ENCODE assay signal across 8 cellular contexts in the genomic region with DNA sequence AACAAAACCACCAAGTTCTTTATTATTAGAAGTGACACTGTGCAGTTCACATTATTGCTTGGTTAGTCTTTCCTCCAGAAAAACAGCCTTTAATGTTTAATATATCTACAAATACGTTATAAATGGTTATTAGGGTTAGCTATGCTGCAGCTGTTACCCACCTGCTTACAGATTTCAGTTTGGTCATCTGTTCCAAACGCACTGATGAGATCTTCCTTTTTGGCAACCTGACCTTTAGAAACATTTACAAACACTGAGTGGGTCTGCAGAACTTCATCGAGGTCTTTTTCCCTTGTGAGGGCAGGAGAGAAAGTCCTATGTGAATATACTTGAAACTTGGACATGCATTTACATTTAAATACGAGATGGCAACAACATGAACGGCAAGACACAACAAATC. TPM values are rescaled to one million over a fixed set of nuclear protein-coding genes. Genes with fewer than 3 reads are reported as not detected.
A peak's percentile ranks its signal among the peaks of the same experiment; 100 is the strongest.
DNase-seq lines count a peak whose midpoint lies in the region; ATAC-seq, FAIRE-seq and TF ChIP-seq lines count a peak whose summit lies in the region.
"Not testable (repeated sequence)": the region's sequence is repeated elsewhere in the genome, so short reads cannot be mapped to it uniquely, and the experiment has no call there.

No MANE protein-coding gene starts in this region.

- H3K27me3 ChIP-seq in GM23338 (ENCODE audit: insufficient read depth); PC-9 (ENCODE audit: insufficient read depth, low read depth); cardiac muscle cell; small intestine (ENCODE audit: control insufficient read depth in 2 of 2, insufficient read depth in 2 of 2, low read length in 2 of 2): not testable (repeated sequence)

- 0 out of 2 replicates have a peak overlapping the region, but pooled peaks have one; percentile 23 for H3K27ac Mint-ChIP-seq in GM23338
- peak overlapping the region; percentile 100 for H3K27ac Mint-ChIP-seq in activated T-helper 1 cell treated with anti-CD3 and anti-CD28 coated beads, Interleukin-12 subunit alpha, Interleukin-12 subunit beta, Interleukin-2, Interleukin-4 antibody, amounts not matched to agents 30 ng/mL and 10 ng/mL and 1 ng/mL, durations not matched to agents 14 hours and 24 hours and 36 hours
- H3K27ac Mint-ChIP-seq in central memory CD8-positive, alpha-beta T cell (ENCODE audit: low read depth): peak overlapping the region; percentile 100
- peak overlapping the region; percentile 96 to 100 (median 99) for H3K27ac Mint-ChIP-seq in naive thymus-derived CD8-positive, alpha-beta T cell

- not testable (repeated sequence) for TF ChIP-seq CTCF in A549 (IDR thresholded peaks at IDR 0.05); GM23338 (conservative IDR thresholded peaks at IDR 0.05; ENCODE audit: low read depth in 2 of 2); PC-9 (conservative IDR thresholded peaks at IDR 0.05); cardiac muscle cell (IDR thresholded peaks at IDR 0.05; ENCODE audit: low read depth, low read length)

- peak overlapping the region; percentile 77 to 94 for H3K27ac ChIP-seq in A549
- H3K27ac ChIP-seq in GM23338 (ENCODE audit: low read depth): not testable (repeated sequence)
- peak overlapping the region; percentile 87 for H3K27ac ChIP-seq in PC-9
- peak overlapping the region; percentile 98 for H3K27ac ChIP-seq in cardiac muscle cell
- peak overlapping the region; percentile 88 to 98 for H3K27ac ChIP-seq in small intestine (ENCODE audit: low read depth in 1 of 2, low read length in 1 of 2)

- not testable (repeated sequence) for TF ChIP-seq RAD21 in A549 (conservative IDR thresholded peaks at IDR 0.05 in 1 of 2, IDR thresholded peaks at IDR 0.05 in 1 of 2)

- not testable (repeated sequence) for BruUV-seq in PC-9 (replicated peaks; lab: Mats Ljungman, UMichigan)

- not testable (repeated sequence) for ATAC-seq in A549; GM23338; central memory CD8-positive, alpha-beta T cell (replicated peaks; ENCODE audit: extremely low read depth, poor library complexity, severe bottlenecking); naive thymus-derived CD8-positive, alpha-beta T cell

- WGBS in A549 (ENCODE audit: missing lambda C conversion rate): 38% methylated on average over 5 of the region's 5 CpGs
- 21 to 32% (median 22%) methylated on average over 4 to 5 of the region's 5 CpGs for WGBS in small intestine, 3 donors

- H3K36me3 Mint-ChIP-seq in GM23338 (ENCODE audit: low read depth): peaks cover 30% of the 10 kb centered on the region
- peaks cover 19% of the 10 kb centered on the region for H3K36me3 Mint-ChIP-seq in activated T-helper 1 cell treated with anti-CD3 and anti-CD28 coated beads, Interleukin-12 subunit alpha, Interleukin-12 subunit beta, Interleukin-2, Interleukin-4 antibody, amounts not matched to agents 30 ng/mL and 10 ng/mL and 1 ng/mL, durations not matched to agents 14 hours and 24 hours and 36 hours (ENCODE audit: low read depth)
- peaks cover 66% of the 10 kb centered on the region for H3K36me3 Mint-ChIP-seq in central memory CD8-positive, alpha-beta T cell (ENCODE audit: insufficient read depth)
- peaks cover 4 to 57% (median 17%) of the 10 kb centered on the region in 3 donors for H3K36me3 Mint-ChIP-seq in naive thymus-derived CD8-positive, alpha-beta T cell

- not testable (repeated sequence) for TF ChIP-seq POLR2A in A549 (IDR thresholded peaks at IDR 0.05; ENCODE audit: low read length)

- intact Hi-C loops in PC-9 (cut with micrococcal nuclease; ENCODE audit: unreplicated experiment): loop anchor here (1.0 to 10.0 kb wide), 3 partner anchors 42 to 339 kb away; a partner anchor contains a TSS
- intact Hi-C loops in activated T-helper 1 cell treated with anti-CD3 and anti-CD28 coated beads, Interleukin-12 subunit alpha, Interleukin-12 subunit beta, Interleukin-2, Interleukin-4 antibody, amounts not matched to agents 30 ng/mL and 10 ng/mL and 1 ng/mL, durations not matched to agents 14 hours and 24 hours and 36 hours (cut with micrococcal nuclease): loop anchor here (2.0 to 10.0 kb wide), 3 partner anchors 311 to 1989 kb away; a partner anchor contains a TSS

- peaks cover 20% of the 10 kb centered on the region for H3K79me2 ChIP-seq in GM23338 (replicated peaks; ENCODE audit: insufficient read depth)
- peaks cover 19% of the 10 kb centered on the region for H3K79me2 ChIP-seq in PC-9 (ENCODE audit: low read depth)

- not testable (repeated sequence) for H3K27me3 Mint-ChIP-seq in GM23338 (ENCODE audit: insufficient read depth, low read depth, poor library complexity); activated T-helper 1 cell treated with anti-CD3 and anti-CD28 coated beads, Interleukin-12 subunit alpha, Interleukin-12 subunit beta, Interleukin-2, Interleukin-4 antibody, amounts not matched to agents 30 ng/mL and 10 ng/mL and 1 ng/mL, durations not matched to agents 14 hours and 24 hours and 36 hours (ENCODE audit: insufficient read depth); central memory CD8-positive, alpha-beta T cell; naive thymus-derived CD8-positive, alpha-beta T cell

- CTCF ChIA-PET in A549 (lab: Yijun Ruan, JAX): interaction anchor here (1.1 to 1.4 kb wide), 3 partner anchors 8 to 51 kb away, joined by 3 to 7 read pairs (median 4); no protein-coding TSS in a partner anchor
- CTCF ChIA-PET in PC-9 (lab: Charles Lee): not testable (repeated sequence)

- not testable (repeated sequence) for H4K20me1 ChIP-seq in GM23338 (replicated peaks; ENCODE audit: insufficient read depth); PC-9 (ENCODE audit: insufficient read depth)

- H3K9me3 ChIP-seq in A549; PC-9 (ENCODE audit: insufficient read depth, low read depth); cardiac muscle cell (ENCODE audit: low read depth); small intestine (ENCODE audit: control insufficient read depth, low read depth): not testable (repeated sequence)

- not testable (repeated sequence) for TF ChIP-seq EP300 in A549 (IDR thresholded peaks at IDR 0.05)

- not testable (repeated sequence) for H3K4me1 ChIP-seq in A549; GM23338 (ENCODE audit: insufficient read depth); PC-9 (replicated peaks; ENCODE audit: insufficient read depth); cardiac muscle cell (ENCODE audit: low read depth); small intestine (ENCODE audit: control insufficient read depth in 2 of 2, insufficient read depth in 1 of 2, low read depth in 1 of 2, low read length in 1 of 2)

- H3K4me2 ChIP-seq in A549 (peak overlapping the region; percentile 85), GM23338 (peak overlapping the region; percentile 74), PC-9 (peak overlapping the region; percentile 82)

- POLR2A ChIA-PET in A549 (lab: Yijun Ruan, JAX); PC-9 (lab: Charles Lee; ENCODE audit: unreplicated experiment): not testable (repeated sequence)
- POLR2A ChIA-PET in naive thymus-derived CD8-positive, alpha-beta T cell (lab: Charles Lee): interaction anchor here (1.9 to 3.2 kb wide), 2 partner anchors 149 to 501 kb away, joined by 10 to 28 read pairs; no protein-coding TSS in a partner anchor

- not testable (repeated sequence) for DNase-seq in A549 (ENCODE audit: low read depth in 1 of 2, low spot score in 1 of 2); GM23338 (ENCODE audit: low spot score); PC-9; activated T-helper 1 cell treated with anti-CD3 and anti-CD28 coated beads, Interleukin-12 subunit alpha, Interleukin-12 subunit beta, Interleukin-2, Interleukin-4 antibody, amounts not matched to agents 30 ng/mL and 10 ng/mL and 1 ng/mL, durations not matched to agents 14 hours and 24 hours and 36 hours (ENCODE audit: low spot score); central memory CD8-positive, alpha-beta T cell (ENCODE audit: low spot score in 2 of 2); cardiac muscle cell (ENCODE audit: low read depth in 1 of 2, low spot score in 1 of 2); naive thymus-derived CD8-positive, alpha-beta T cell; small intestine

- H3F3A ChIP-seq in GM23338 (replicated peaks; ENCODE audit: low read depth); PC-9 (ENCODE audit: insufficient read depth, low read depth): not testable (repeated sequence)

- not testable (repeated sequence) for H3K9me3 Mint-ChIP-seq in GM23338; activated T-helper 1 cell treated with anti-CD3 and anti-CD28 coated beads, Interleukin-12 subunit alpha, Interleukin-12 subunit beta, Interleukin-2, Interleukin-4 antibody, amounts not matched to agents 30 ng/mL and 10 ng/mL and 1 ng/mL, durations not matched to agents 14 hours and 24 hours and 36 hours; central memory CD8-positive, alpha-beta T cell; naive thymus-derived CD8-positive, alpha-beta T cell

- not testable (repeated sequence) for FAIRE-seq in A549 (lab: Jason Lieb, UNC); small intestine (lab: Jason Lieb, UNC)

- H2AFZ ChIP-seq in GM23338, PC-9: not testable (repeated sequence)

- H3K9me2 ChIP-seq in GM23338 (ENCODE audit: insufficient read depth); PC-9 (ENCODE audit: insufficient read depth): not testable (repeated sequence)

- not testable (repeated sequence) for H3K36me3 ChIP-seq in GM23338 (ENCODE audit: insufficient read depth); PC-9 (ENCODE audit: low read depth); small intestine (ENCODE audit: control insufficient read depth in 2 of 2, insufficient read depth in 2 of 2, low read length in 2 of 2)
- H3K36me3 ChIP-seq in cardiac muscle cell: peaks cover 26% of the 10 kb centered on the region

- not testable (repeated sequence) for H3K4me1 Mint-ChIP-seq in GM23338
- peaks cover 26% of the 10 kb centered on the region for H3K4me1 Mint-ChIP-seq in activated T-helper 1 cell treated with anti-CD3 and anti-CD28 coated beads, Interleukin-12 subunit alpha, Interleukin-12 subunit beta, Interleukin-2, Interleukin-4 antibody, amounts not matched to agents 30 ng/mL and 10 ng/mL and 1 ng/mL, durations not matched to agents 14 hours and 24 hours and 36 hours (ENCODE audit: low read depth)
- H3K4me1 Mint-ChIP-seq in central memory CD8-positive, alpha-beta T cell: peaks cover 35% of the 10 kb centered on the region
- peaks cover 12 to 36% (median 25%) of the 10 kb centered on the region in 4 donors for H3K4me1 Mint-ChIP-seq in naive thymus-derived CD8-positive, alpha-beta T cell

- H3K4me3 Mint-ChIP-seq in GM23338: peak overlapping the region; percentile 91
- H3K4me3 Mint-ChIP-seq in activated T-helper 1 cell treated with anti-CD3 and anti-CD28 coated beads, Interleukin-12 subunit alpha, Interleukin-12 subunit beta, Interleukin-2, Interleukin-4 antibody, amounts not matched to agents 30 ng/mL and 10 ng/mL and 1 ng/mL, durations not matched to agents 14 hours and 24 hours and 36 hours: peak overlapping the region; percentile 100
- H3K4me3 Mint-ChIP-seq in central memory CD8-positive, alpha-beta T cell: peak overlapping the region; percentile 99
- peak overlapping the region; percentile 83 to 100 (median 98) for H3K4me3 Mint-ChIP-seq in naive thymus-derived CD8-positive, alpha-beta T cell

- H3K4me3 ChIP-seq in A549 (peak overlapping the region; percentile 86), GM23338 (peak overlapping the region; percentile 66), PC-9 (peak overlapping the region; percentile 71; the same call in 1 of the 2 replicates), small intestine (ENCODE audit: low read depth in 1 of 2, low read length in 2 of 2) (peak overlapping the region in 1 of 2 donors; percentile 60)
- H3K4me3 ChIP-seq in cardiac muscle cell: not testable (repeated sequence)

RNA-seq across cellular contexts. Expression of a gene that starts 1.3 kb away (rescaled TPM):
- 57.1 and 101 TPM in 2 replicates for polyA plus RNA-seq in A549 (2011; rRNA removed)
- polyA plus RNA-seq in A549 (2012; cell fraction: cytosol; rRNA removed): 41.1 and 44.5 TPM in 2 replicates
- polyA plus RNA-seq in A549 (2012; cell fraction: nucleus; rRNA removed): 15.7 and 19.4 TPM in 2 replicates
- 80.2 to 97.7 TPM (median 82.7 TPM) in 3 replicates for polyA plus RNA-seq in A549 (2017; fragmentation: RNase III; extraction: RNeasy Plus Mini Kit Qiagen cat#74134 plus additional on column Dnase treatment)
- 9.4 and 11.1 TPM in 2 replicates for polyA minus RNA-seq in A549 (2011; rRNA and poly(A)+ RNA removed)
- 14.4 and 20.5 TPM in 2 replicates for total RNA-seq in GM23338 (2014; rRNA removed; shearing (Covaris generic))
- polyA plus RNA-seq in GM23338 (2016; fragmentation: Nextera tagmentation; extraction: Ambion mirVana): 32.7 and 34.4 TPM in 2 replicates
- 56.7 and 65.1 TPM in 2 replicates for total RNA-seq in PC-9 (2021)
- total RNA-seq in activated T-helper 1 cell treated with anti-CD3 and anti-CD28 coated beads, Interleukin-12 subunit alpha, Interleukin-12 subunit beta, Interleukin-2, Interleukin-4 antibody, amounts not matched to agents 30 ng/mL and 10 ng/mL and 1 ng/mL, durations not matched to agents 14 hours and 24 hours and 36 hours: 68.5 and 69.3 TPM in 2 replicates
- total RNA-seq in cardiac muscle cell: 25.2 and 28.4 TPM in 2 replicates
- polyA plus RNA-seq in cardiac muscle cell: 54.3 and 66.2 TPM in 2 replicates
- 100 to 1,000 TPM in 1 of 2 experiments, 10 to 100 TPM in 1; 95.7 to 102 TPM for total RNA-seq in naive thymus-derived CD8-positive, alpha-beta T cell
- 10 to 100 TPM; 65.1 to 82.1 (median 75.7) TPM for polyA plus RNA-seq in naive thymus-derived CD8-positive, alpha-beta T cell
- 100 to 1,000 TPM; 141 to 309 (median 264) TPM for polyA plus RNA-seq in small intestine

RNA-seq across cellular contexts. Expression of a gene that starts 2.6 kb away (rescaled TPM):
- polyA plus RNA-seq in A549 (2011; rRNA removed) (22.8 and 26.9 TPM in 2 replicates), A549 (2017; fragmentation: RNase III; extraction: RNeasy Plus Mini Kit Qiagen cat#74134 plus additional on column Dnase treatment) (15.3 to 15.9 TPM (median 15.6 TPM) in 3 replicates), GM23338 (2016; fragmentation: Nextera tagmentation; extraction: Ambion mirVana) (13.8 and 15.2 TPM in 2 replicates), cardiac muscle cell (14.4 and 18.1 TPM in 2 replicates), small intestine (10 to 100 TPM in 1 of 3 donors, 1 to 10 TPM in 2; 3.4 to 11.5 (median 4.6) TPM)
- polyA plus RNA-seq in A549 (2012; cell fraction: cytosol; rRNA removed): 9.4 and 9.7 TPM in 2 replicates
- polyA plus RNA-seq in A549 (2012; cell fraction: nucleus; rRNA removed): 9.1 and 11.2 TPM in 2 replicates
- 22.6 and 25.7 TPM in 2 replicates for polyA minus RNA-seq in A549 (2011; rRNA and poly(A)+ RNA removed)
- 18.1 and 20.7 TPM in 2 replicates for total RNA-seq in GM23338 (2014; rRNA removed; shearing (Covaris generic))
- total RNA-seq in PC-9 (2021) (12.6 and 13.4 TPM in 2 replicates), cardiac muscle cell (13.1 and 15.8 TPM in 2 replicates)
- 21.4 and 22.4 TPM in 2 replicates for total RNA-seq in activated T-helper 1 cell treated with anti-CD3 and anti-CD28 coated beads, Interleukin-12 subunit alpha, Interleukin-12 subunit beta, Interleukin-2, Interleukin-4 antibody, amounts not matched to agents 30 ng/mL and 10 ng/mL and 1 ng/mL, durations not matched to agents 14 hours and 24 hours and 36 hours
- 10 to 100 TPM; 24.7 to 27.5 TPM for total RNA-seq in naive thymus-derived CD8-positive, alpha-beta T cell
- polyA plus RNA-seq in naive thymus-derived CD8-positive, alpha-beta T cell: 10 to 100 TPM; 21.4 to 24.9 (median 22.3) TPM

Comparison
In these comparisons a context has a peak if more than half of its experiments do, and no peak if none do; other contexts are left out.
1. H3K27ac Mint-ChIP-seq: peak in every context shown above with its lines; median percentile 100 in activated T-helper 1 cell treated with anti-CD3 and anti-CD28 coated beads, Interleukin-12 subunit alpha, Interleukin-12 subunit beta, Interleukin-2, Interleukin-4 antibody, amounts not matched to agents 30 ng/mL and 10 ng/mL and 1 ng/mL, durations not matched to agents 14 hours and 24 hours and 36 hours; 100 in central memory CD8-positive, alpha-beta T cell; 99 in naive thymus-derived CD8-positive, alpha-beta T cell; 23 in GM23338.